In genomic region chr13:36815069-36815468, GRCh38 we compare ENCODE assay signal across 11 cellular contexts. TPM values are rescaled to one million over a fixed set of nuclear protein-coding genes. Genes with fewer than 3 reads are reported as not detected.
A peak's percentile ranks its signal among the peaks of the same experiment; 100 is the strongest.
DNase-seq lines count a peak whose midpoint lies in the region; ATAC-seq and TF ChIP-seq lines count a peak whose summit lies in the region.
"Had no signal": no experiment of that assay in that cellular context is flagged by ENCODE, and none has a peak within 500 bp of the region (broad histone marks: within the 10 kb centered on the region; RNA-seq: fewer than 3 reads in every experiment).

No MANE protein-coding gene starts in this region.

- 0 out of 2 replicates have a peak, but pooled peaks cover 3% of the 10 kb centered on the region for H3F3A ChIP-seq in GM23338 (replicated peaks; ENCODE audit: low read depth)

- no peak overlapping the region for H2AFZ ChIP-seq in GM23338

- H3K79me2 ChIP-seq in GM23338 (replicated peaks; ENCODE audit: insufficient read depth), result 0 out of 2 replicates have a peak, but pooled peaks cover 2% of the 10 kb centered on the region

- H3K27ac ChIP-seq in GM23338 (ENCODE audit: low read depth), result no peak overlapping the region

- no peaks in the 10 kb centered on the region for H3K36me3 ChIP-seq in GM23338 (ENCODE audit: insufficient read depth)

- H3K9me2 ChIP-seq in GM23338 (ENCODE audit: insufficient read depth), result 0 out of 2 replicates have a peak, but pooled peaks cover 8% of the 10 kb centered on the region

- no peak; the same call in 2 of the 3 replicates for ATAC-seq in GM23338
- no peak for ATAC-seq in HG03571 (IDR thresholded peaks at IDR 0.05; ENCODE audit: unreplicated experiment)
- no peak for ATAC-seq in GM18505 (IDR thresholded peaks at IDR 0.05; ENCODE audit: unreplicated experiment)
- ATAC-seq: left ventricle myocardium superior had no signal

- peaks cover 3% of the 10 kb centered on the region; the same call in 1 of the 2 replicates for H3K27me3 ChIP-seq in GM23338 (ENCODE audit: insufficient read depth)

- H3K4me3 Mint-ChIP-seq in GM23338, result no peak overlapping the region

- no peak overlapping the region for H3K27ac Mint-ChIP-seq in GM23338

- DNase-seq in DMS 273 (lab: John Stamatoyannopoulos, UW; ENCODE audit: unreplicated experiment) (peak; percentile 44), DMS 273 treated with DMSO at 0.1 percent for 48 hours (lab: John Stamatoyannopoulos, UW) (no peak), GM23338 (ENCODE audit: low spot score) (peak; percentile 51), SW480 (ENCODE audit: low spot score) (peak; percentile 23), kidney tubule cell (ENCODE audit: low spot score) (peak; percentile 12), superior temporal gyrus (ENCODE audit: extremely low spot score) (no peak)
- DNase-seq: 8988T; activated CD4-positive, CD25-positive, alpha-beta regulatory T cell; left ventricle myocardium superior had no signal

- no peak for TF ChIP-seq POLR2A in GM18505 (IDR thresholded peaks at IDR 0.05; ENCODE audit: borderline replicate concordance, extremely low read depth, insufficient read depth, insufficient read length)

- no peaks in the 10 kb centered on the region for H4K20me1 ChIP-seq in GM23338 (replicated peaks; ENCODE audit: insufficient read depth)

- H3K4me1 Mint-ChIP-seq in GM23338, result peaks cover 24% of the 10 kb centered on the region

- peaks cover 3% of the 10 kb centered on the region for H3K27me3 Mint-ChIP-seq in GM23338 (ENCODE audit: insufficient read depth, low read depth, poor library complexity)

- no peak overlapping the region for H3K4me3 ChIP-seq in GM23338

- H3K4me1 ChIP-seq in GM23338 (ENCODE audit: insufficient read depth), result peaks cover 17% of the 10 kb centered on the region

- H3K36me3 Mint-ChIP-seq in GM23338 (ENCODE audit: low read depth), result no peaks in the 10 kb centered on the region

- H3K9me3 Mint-ChIP-seq in GM23338, result no peaks in the 10 kb centered on the region

- TF ChIP-seq CTCF in GM23338 (conservative IDR thresholded peaks at IDR 0.05; ENCODE audit: low read depth in 2 of 2), result peak; percentile 48 to 58

- peak overlapping the region; percentile 30; the same call in 1 of the 2 replicates for H3K4me2 ChIP-seq in GM23338

TF ChIP-seq in GM23338, 12 proteins besides CTCF, POLR2A, EP300 and RAD21:
- TF ChIP-seq JUNB (IDR thresholded peaks at IDR 0.05; ENCODE audit: unreplicated experiment), result no peak
- TF ChIP-seq STAT1 (IDR thresholded peaks at IDR 0.05; ENCODE audit: unreplicated experiment), result no peak
- TF ChIP-seq ZNF462 (CRISPR knock-in tag; IDR thresholded peaks at IDR 0.05), result no peak
- TF ChIP-seq ZNF331 (CRISPR knock-in tag; IDR thresholded peaks at IDR 0.05; ENCODE audit: low read depth), result no peak
- no peak for TF ChIP-seq POLR2AphosphoS5 (IDR thresholded peaks at IDR 0.05; ENCODE audit: low read depth)
- TF ChIP-seq ETS1 (IDR thresholded peaks at IDR 0.05), result no peak
- TF ChIP-seq CREB1 (CRISPR knock-in tag; IDR thresholded peaks at IDR 0.05; ENCODE audit: low read depth), result no peak
- TF ChIP-seq EZH2phosphoT487 (IDR thresholded peaks at IDR 0.05; ENCODE audit: unreplicated experiment), result no peak
- TF ChIP-seq ZNF114 (CRISPR knock-in tag; IDR thresholded peaks at IDR 0.05), result no peak
- no peak for TF ChIP-seq NANOG (IDR thresholded peaks at IDR 0.05; ENCODE audit: borderline replicate concordance)
- no peak for TF ChIP-seq REST (IDR thresholded peaks at IDR 0.05; ENCODE audit: unreplicated experiment)
- TF ChIP-seq EZH2 (IDR thresholded peaks at IDR 0.05; ENCODE audit: low read depth, unreplicated experiment), result no peak

RNA-seq across cellular contexts. Expression of gene RFXAP, which starts 4.0 kb away (rescaled TPM):
- total RNA-seq in GM23338 (2014; rRNA removed; shearing (Covaris generic)), result 6.3 and 7.5 TPM in 2 replicates
- 8.5 and 10.3 TPM in 2 replicates for polyA plus RNA-seq in GM23338 (2016; fragmentation: Nextera tagmentation; extraction: Ambion mirVana)

Comparison
In these comparisons a context has a peak if more than half of its experiments do, and no peak if none do; other contexts are left out.
1. DNase-seq: peak in DMS 273 (single experiment), GM23338 (single experiment), SW480 (single experiment) and kidney tubule cell (single experiment); none in DMS 273 treated with DMSO at 0.1 percent for 48 hours (single experiment) and superior temporal gyrus (single experiment).